21 cellular contexts compared by ENCODE assay signal in genomic region chr16:86243123-86243473, GRCh38.
DNase-seq lines count a peak whose midpoint lies in the region; ATAC-seq and TF ChIP-seq lines count a peak whose summit lies in the region.
"Had no signal": no experiment of that assay in that cellular context is flagged by ENCODE, and none has a peak within 500 bp of the region (broad histone marks: within the 10 kb centered on the region; RNA-seq: fewer than 3 reads in every experiment).

No MANE protein-coding gene starts in this region.

- no peak overlapping the region for H2BK5ac ChIP-seq in IMR-90 (ENCODE audit: low read depth, low read length, poor library complexity, severe bottlenecking)
- H2BK5ac ChIP-seq in mesenchymal stem cell (ENCODE audit: low read depth, low read length, poor library complexity, severe bottlenecking): no peak overlapping the region

- no peak overlapping the region for H3K23ac ChIP-seq in IMR-90 (ENCODE audit: low read depth, low read length)
- H3K23ac ChIP-seq in mesenchymal stem cell (ENCODE audit: low read length in 2 of 2): no peak overlapping the region

- H2BK20ac ChIP-seq in IMR-90 (ENCODE audit: low read depth, low read length): peak overlapping the region; percentile 89

- no peak for TF ChIP-seq RAD21 in IMR-90 (IDR thresholded peaks at IDR 0.05; ENCODE audit: low read length)

- H4K91ac ChIP-seq in IMR-90 (ENCODE audit: insufficient read depth, low read depth, low read length) (peak overlapping the region; percentile 75), mesenchymal stem cell (ENCODE audit: low read length) (no peak overlapping the region)

- dilution Hi-C loops in IMR-90 (cut with HindIII; ENCODE audit: low sequenced_read_pairs, unreplicated experiment): no loop called here

- intact Hi-C loops in IMR-90 (cut with micrococcal nuclease): no loop called here
- intact Hi-C loops in colonic mucosa (cut with DNase I): no loop called here
- intact Hi-C loops in sigmoid colon (cut with DNase I): no loop called here
- intact Hi-C loops in natural killer cell (cut with micrococcal nuclease): no loop called here

- H3K4me1 Mint-ChIP-seq in natural killer cell: no peaks in the 10 kb centered on the region
- H3K4me1 Mint-ChIP-seq: B cell; CD14-positive monocyte; CD8-positive, alpha-beta memory T cell had no signal

- DNase-seq in IMR-90: no peak
- DNase-seq in colonic mucosa: peak; percentile 10
- no peak for DNase-seq in mesenchymal stem cell
- peak; percentile 19 for DNase-seq in sigmoid colon
- no peak for DNase-seq in SKM-1 treated with dmso at 0.1 percent for 144 hours (lab: John Stamatoyannopoulos, UW; ENCODE audit: unreplicated experiment)
- DNase-seq in natural killer cell: no peak
- DNase-seq in AG20443 (ENCODE audit: low spot score): no peak
- no peak for DNase-seq in BE2C
- DNase-seq: CD4-positive, alpha-beta T cell; CD8-positive, alpha-beta memory T cell; DMS 273 treated with DMSO at 0.1 percent for 48 hours; DMS79; EL; GDM1; GM23248; H7; HCEC 1CT had no signal

- H3K4me3 ChIP-seq in IMR-90 (ENCODE audit: insufficient read depth, low read depth, low read length): no peak overlapping the region
- H3K4me3 ChIP-seq in colonic mucosa: no peak overlapping the region
- H3K4me3 ChIP-seq in mesenchymal stem cell (ENCODE audit: insufficient read depth in 1 of 2, low read depth in 1 of 2, low read length in 2 of 2): no peak overlapping the region
- no peak overlapping the region for H3K4me3 ChIP-seq in sigmoid colon
- H3K4me3 ChIP-seq in BE2C (ENCODE audit: low read depth, low read length): no peak overlapping the region
- H3K4me3 ChIP-seq: BLaER1 treated with 17β-estradiol and CSF1 and Interleukin-3, amounts not matched to agents 10 nM and 100 nM; GM12878; GM23248 had no signal

- no peaks in the 10 kb centered on the region for H3K36me3 Mint-ChIP-seq in natural killer cell
- H3K36me3 Mint-ChIP-seq: CD14-positive monocyte; CD8-positive, alpha-beta memory T cell had no signal

- H2AK5ac ChIP-seq in IMR-90 (ENCODE audit: low read depth, low read length): peak overlapping the region; percentile 71
- no peak overlapping the region for H2AK5ac ChIP-seq in mesenchymal stem cell (ENCODE audit: low read length, severe bottlenecking)

- H2AK9ac ChIP-seq in IMR-90 (replicated peaks; ENCODE audit: low read depth, low read length, poor library complexity): no peak overlapping the region

- H3K9ac ChIP-seq in IMR-90 (ENCODE audit: low read depth, low read length) (no peak overlapping the region), colonic mucosa (ENCODE audit: low read depth in 2 of 2, low read length in 2 of 2) (no peak overlapping the region), mesenchymal stem cell (ENCODE audit: low read length) (no peak overlapping the region)
- H3K9ac ChIP-seq: BLaER1 treated with 17β-estradiol and CSF1 and Interleukin-3, amounts not matched to agents 10 nM and 100 nM; GM23248 had no signal

- H3K9me3 ChIP-seq in IMR-90 (ENCODE audit: control insufficient read depth, insufficient read depth, low read length) (peaks cover 5% of the 10 kb centered on the region), colonic mucosa (no peaks in the 10 kb centered on the region), mesenchymal stem cell (ENCODE audit: control insufficient read depth, low read length) (peaks cover 6% of the 10 kb centered on the region), sigmoid colon (no peaks in the 10 kb centered on the region), BE2C (no peaks in the 10 kb centered on the region)

- H3K4me1 ChIP-seq in IMR-90 (ENCODE audit: control insufficient read depth, insufficient read depth, low read length) (peaks cover 10% of the 10 kb centered on the region), colonic mucosa (no peaks in the 10 kb centered on the region), mesenchymal stem cell (ENCODE audit: control insufficient read depth, insufficient read depth, low read depth, low read length) (no peaks in the 10 kb centered on the region), sigmoid colon (peaks cover 0 to 19% (median 13%) of the 10 kb centered on the region in 4 donors), BE2C (no peaks in the 10 kb centered on the region)

- H3K4me2 ChIP-seq in IMR-90 (ENCODE audit: low read depth, low read length) (no peak overlapping the region), mesenchymal stem cell (ENCODE audit: low read length, poor library complexity, severe bottlenecking) (no peak overlapping the region)
- H3K4me2 ChIP-seq: BLaER1 treated with 17β-estradiol and CSF1 and Interleukin-3, amounts not matched to agents 10 nM and 100 nM had no signal

- no peak for TF ChIP-seq EP300 in sigmoid colon (IDR thresholded peaks at IDR 0.05)

- H3K36me3 ChIP-seq in IMR-90 (ENCODE audit: control insufficient read depth, insufficient read depth, low read length) (no peaks in the 10 kb centered on the region), colonic mucosa (no peaks in the 10 kb centered on the region), mesenchymal stem cell (ENCODE audit: control insufficient read depth in 1 of 2, insufficient read depth in 2 of 2, low read depth in 1 of 2, low read length in 2 of 2) (no peaks in the 10 kb centered on the region), sigmoid colon (no peaks in the 10 kb centered on the region), BE2C (no peaks in the 10 kb centered on the region)
- H3K36me3 ChIP-seq: BLaER1 treated with 17β-estradiol and CSF1 and Interleukin-3, amounts not matched to agents 10 nM and 100 nM had no signal

- no peak overlapping the region for H3K27ac ChIP-seq in IMR-90 (ENCODE audit: insufficient read depth, low read length)
- H3K27ac ChIP-seq in colonic mucosa: no peak overlapping the region
- H3K27ac ChIP-seq in mesenchymal stem cell (ENCODE audit: low read length, poor library complexity, severe bottlenecking): no peak overlapping the region
- H3K27ac ChIP-seq in sigmoid colon: no peak overlapping the region
- H3K27ac ChIP-seq: BLaER1 treated with 17β-estradiol and CSF1 and Interleukin-3, amounts not matched to agents 10 nM and 100 nM; GM23248 had no signal

- H2AFZ ChIP-seq in IMR-90 (replicated peaks; ENCODE audit: low read length, poor library complexity) (no peak overlapping the region), mesenchymal stem cell (ENCODE audit: low read depth, low read length) (no peak overlapping the region)
- H2AFZ ChIP-seq: GM23248 had no signal

- TF ChIP-seq CTCF in IMR-90 (conservative IDR thresholded peaks at IDR 0.05; ENCODE audit: low read depth, low read length) (no peak), colonic mucosa (IDR thresholded peaks at IDR 0.05) (no peak), sigmoid colon (IDR thresholded peaks at IDR 0.05) (no peak), natural killer cell (IDR thresholded peaks at IDR 0.05) (no peak), BE2C (IDR thresholded peaks at IDR 0.05; ENCODE audit: low read depth, low read length) (no peak)

- H4K8ac ChIP-seq in IMR-90 (ENCODE audit: low read depth in 2 of 2, low read length in 2 of 2) (0 out of 4 replicates have a peak overlapping the region, but pooled peaks have one; percentile 14 to 65), mesenchymal stem cell (ENCODE audit: low read length) (no peak overlapping the region)

- H3K79me1 ChIP-seq in IMR-90 (ENCODE audit: low read depth in 1 of 2, low read length in 2 of 2) (peaks cover 4 to 12% of the 10 kb centered on the region in 2 experiments; a peak in 3 of 4 replicates), mesenchymal stem cell (replicated peaks; ENCODE audit: low read length, poor library complexity, severe bottlenecking) (no peaks in the 10 kb centered on the region)

- no peaks in the 10 kb centered on the region for H4K20me1 ChIP-seq in IMR-90 (ENCODE audit: insufficient read depth, low read length)
- H4K20me1 ChIP-seq: BLaER1 treated with 17β-estradiol and CSF1 and Interleukin-3, amounts not matched to agents 10 nM and 100 nM had no signal

- H3K18ac ChIP-seq in IMR-90 (ENCODE audit: low read depth, low read length) (peak overlapping the region; percentile 34; the same call in 1 of the 2 replicates), mesenchymal stem cell (ENCODE audit: low read depth in 1 of 2, low read length in 2 of 2) (peak overlapping the region; percentile 11 to 30)

- H2BK12ac ChIP-seq in mesenchymal stem cell (ENCODE audit: low read length in 2 of 2): peak overlapping the region in 1 of 2 experiments; percentile 55

- H3K4ac ChIP-seq in IMR-90 (ENCODE audit: low read depth, low read length) (peak overlapping the region; percentile 90), mesenchymal stem cell (ENCODE audit: low read depth in 1 of 2, low read length in 2 of 2) (no peak overlapping the region)

- H2BK120ac ChIP-seq in IMR-90 (ENCODE audit: low read depth, low read length) (peak overlapping the region; percentile 92), mesenchymal stem cell (ENCODE audit: low read depth, low read length) (no peak overlapping the region)

- H3K27me3 ChIP-seq in IMR-90 (ENCODE audit: control insufficient read depth, insufficient read depth, low read length) (no peaks in the 10 kb centered on the region), colonic mucosa (no peaks in the 10 kb centered on the region), mesenchymal stem cell (ENCODE audit: control insufficient read depth in 1 of 2, insufficient read depth in 1 of 2, low read length in 2 of 2) (peaks cover 0 to 70% of the 10 kb centered on the region in 2 experiments), sigmoid colon (no peaks in the 10 kb centered on the region), BE2C (peaks cover 80% of the 10 kb centered on the region)

- in situ Hi-C loops in IMR-90 (cut with MboI; ENCODE audit: low sequenced_read_pairs): no loop called here

- BruUV-seq in IMR-90 (replicated peaks; lab: Mats Ljungman, UMichigan): no TSS peak

- no peak overlapping the region for H3K56ac ChIP-seq in IMR-90 (ENCODE audit: extremely low read depth, insufficient read depth, low read length)

- H3K27me3 Mint-ChIP-seq in natural killer cell (ENCODE audit: low read depth in 2 of 2): peaks cover 27 to 31% of the 10 kb centered on the region in 2 donors

- no peak overlapping the region for H3K4me3 Mint-ChIP-seq in natural killer cell
- H3K4me3 Mint-ChIP-seq: B cell; CD14-positive monocyte; CD4-positive, alpha-beta T cell; CD8-positive, alpha-beta memory T cell had no signal

- CTCF ChIA-PET in IMR-90 (lab: Yijun Ruan, JAX): interaction anchor here (1.5 kb wide), 1 partner anchor 10 kb away, joined by 3 read pairs; no protein-coding TSS in a partner anchor

- H3K27ac Mint-ChIP-seq in natural killer cell: no peak overlapping the region
- H3K27ac Mint-ChIP-seq: B cell; CD14-positive monocyte; CD4-positive, alpha-beta T cell; CD8-positive, alpha-beta memory T cell had no signal

- TF ChIP-seq POLR2A in IMR-90 (IDR thresholded peaks at IDR 0.05; ENCODE audit: low read depth, low read length) (no peak), sigmoid colon (IDR thresholded peaks at IDR 0.05) (no peak)

- POLR2A ChIA-PET in IMR-90 (lab: Charles Lee; ENCODE audit: unreplicated experiment): no interaction called here

- no CpG with 5 or more reads among the region's 6 CpGs for WGBS in IMR-90 (ENCODE audit: extremely low coverage in 2 of 2, insufficient read length in 1 of 2), 2 experiments
- 83% methylated on average over 6 of the region's 6 CpGs for WGBS in mesenchymal stem cell
- WGBS in sigmoid colon, 2 donors: 68 to 77% methylated on average over 6 of the region's 6 CpGs

- no peak overlapping the region; the same call in 1 of the 2 replicates for H4K5ac ChIP-seq in IMR-90 (ENCODE audit: low read depth, low read length)

- H3K9me1 ChIP-seq in IMR-90 (ENCODE audit: insufficient read depth, low read length): peaks cover 14% of the 10 kb centered on the region

- no peaks in the 10 kb centered on the region for H3K9me3 Mint-ChIP-seq in natural killer cell
- H3K9me3 Mint-ChIP-seq: CD4-positive, alpha-beta T cell; CD8-positive, alpha-beta memory T cell had no signal

- ATAC-seq in IMR-90 (ENCODE audit: low read depth) (no peak), natural killer cell (no peak)
- ATAC-seq: GM12878 had no signal

- peak overlapping the region; percentile 95; the same call in 2 of the 3 replicates for H2BK15ac ChIP-seq in IMR-90 (ENCODE audit: low read depth, low read length)
- H2BK15ac ChIP-seq in mesenchymal stem cell (ENCODE audit: low read depth, poor library complexity, severe bottlenecking): no peak overlapping the region

- H3K14ac ChIP-seq in IMR-90 (replicated peaks; ENCODE audit: low read depth, low read length): 0 out of 2 replicates have a peak overlapping the region, but pooled peaks have one; percentile 12
- H3K14ac ChIP-seq in mesenchymal stem cell (ENCODE audit: low read length in 2 of 2): no peak overlapping the region

Comparison
In these comparisons a context has a peak if more than half of its experiments do, and no peak if none do; other contexts are left out.
1. DNase-seq: peak in colonic mucosa (single experiment) and sigmoid colon (single experiment); none in IMR-90 (single experiment), mesenchymal stem cell (single experiment), SKM-1 treated with dmso at 0.1 percent for 144 hours (single experiment), natural killer cell (single experiment), AG20443 (single experiment) and BE2C (single experiment).